In the genomic region with DNA sequence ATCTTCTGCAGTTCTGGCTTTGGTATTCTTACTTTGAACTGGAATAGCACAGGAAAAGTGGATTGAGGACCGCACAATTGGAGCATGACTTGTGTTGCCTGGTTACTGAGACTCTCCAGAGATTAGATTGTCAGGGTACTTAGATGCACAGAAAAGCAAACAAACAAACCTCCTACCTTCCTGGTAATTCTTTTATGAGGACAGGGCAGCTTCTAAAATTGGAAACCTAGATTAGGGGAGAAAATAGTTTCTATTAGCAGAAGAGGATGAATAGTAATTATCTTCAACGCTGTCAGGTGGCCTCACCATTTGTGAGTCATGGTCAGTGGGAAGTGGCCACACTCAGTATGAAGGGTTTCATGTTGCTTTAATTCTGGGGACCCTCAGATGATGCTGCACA, we compare ENCODE assay signal across 16 cellular contexts.
A peak's percentile ranks its signal among the peaks of the same experiment; 100 is the strongest.
DNase-seq lines count a peak whose midpoint lies in the region; ATAC-seq, FAIRE-seq and TF ChIP-seq lines count a peak whose summit lies in the region.
"Had no signal": no experiment of that assay in that cellular context is flagged by ENCODE, and none has a peak within 500 bp of the region (broad histone marks: within the 10 kb centered on the region; RNA-seq: fewer than 3 reads in every experiment).

No MANE protein-coding gene starts in this region.

- WGBS in esophagus muscularis mucosa = 75% methylated on average over 2 of the region's 2 CpGs
- WGBS in pancreas, 2 donors = 36 to 55% methylated on average over 2 of the region's 2 CpGs

- H3K36me3 ChIP-seq in HEK293 (ENCODE audit: control insufficient read depth in 2 of 2, insufficient read depth in 1 of 2, low read length in 2 of 2) (no peaks in the 10 kb centered on the region), esophagus muscularis mucosa (no peaks in the 10 kb centered on the region), pancreas (no peaks in the 10 kb centered on the region)
- H3K36me3 ChIP-seq: gastroesophageal sphincter, MG63, suprapubic skin had no signal

- no peak for TF ChIP-seq EP300 in esophagus muscularis mucosa (IDR thresholded peaks at IDR 0.05)

- H3K4me1 ChIP-seq in HEK293 (ENCODE audit: control insufficient read depth, insufficient read depth, low read length) (peaks cover 13% of the 10 kb centered on the region), esophagus muscularis mucosa (peaks cover 9 to 17% (median 14%) of the 10 kb centered on the region in 4 donors), pancreas (no peaks in the 10 kb centered on the region)
- H3K4me1 ChIP-seq: suprapubic skin had no signal

- no peak for TF ChIP-seq POLR2A in esophagus muscularis mucosa (IDR thresholded peaks at IDR 0.05; ENCODE audit: low read depth)

- peak; percentile 35 for DNase-seq in NCI-H2196 (lab: John Stamatoyannopoulos, UW; ENCODE audit: unreplicated experiment)
- DNase-seq in esophagus muscularis mucosa (ENCODE audit: extremely low spot score) = peak; percentile 47
- DNase-seq in pancreas = no peak
- no peak for DNase-seq in HuH-7.5 (ENCODE audit: low spot score)
- DNase-seq in LoVo (ENCODE audit: low spot score) = no peak
- DNase-seq in GM03348 (ENCODE audit: low spot score) = no peak
- DNase-seq: activated CD4-positive, alpha-beta T cell treated with anti-CD3 and anti-CD28 coated beads for 4 hours; cerebellar nuclear complex; MG63; NK-92 treated with Interleukin-12 subunit alpha and Interleukin-12 subunit beta, amount 100 ng/mL, for 24 hours; posterior cingulate gyrus had no signal

- POLR2A ChIA-PET in HEK293 (lab: Yijun Ruan, JAX) = no interaction called here

- H3K9me3 ChIP-seq in HEK293 (ENCODE audit: control insufficient read depth, insufficient read depth, low read depth, low read length) (no peaks in the 10 kb centered on the region), esophagus muscularis mucosa (no peaks in the 10 kb centered on the region), pancreas (no peaks in the 10 kb centered on the region)
- H3K9me3 ChIP-seq: gastroesophageal sphincter, MG63, suprapubic skin had no signal

- intact Hi-C loops in esophagus muscularis mucosa (cut with DNase I) = no loop called here
- intact Hi-C loops in pancreas (cut with DNase I) = no loop called here

- TF ChIP-seq CTCF in HEK293 (tag by site-specific recombination; IDR thresholded peaks at IDR 0.05) = no peak
- no peak for TF ChIP-seq CTCF in esophagus muscularis mucosa (IDR thresholded peaks at IDR 0.05)
- no peak for TF ChIP-seq CTCF in pancreas (IDR thresholded peaks at IDR 0.05)

- H3K4me3 ChIP-seq in HEK293 (ENCODE audit: low read depth, low read length) (no peak overlapping the region), esophagus muscularis mucosa (no peak overlapping the region), pancreas (no peak overlapping the region)
- H3K4me3 ChIP-seq: gastroesophageal sphincter, MG63, suprapubic skin had no signal

- FAIRE-seq in pancreas (lab: Jason Lieb, UNC) = no peak
- FAIRE-seq: GM12892 had no signal

- H3K27me3 ChIP-seq in esophagus muscularis mucosa (no peaks in the 10 kb centered on the region), pancreas (no peaks in the 10 kb centered on the region)
- H3K27me3 ChIP-seq: gastroesophageal sphincter, MG63, suprapubic skin had no signal

- H3K27ac ChIP-seq in HEK293 (ENCODE audit: extremely low read depth, low read depth, low read length) = no peak overlapping the region
- no peak overlapping the region for H3K27ac ChIP-seq in esophagus muscularis mucosa (replicated peaks in 1 of 4)
- H3K27ac ChIP-seq in pancreas = no peak overlapping the region
- H3K27ac ChIP-seq: gastroesophageal sphincter, suprapubic skin had no signal

- CTCF ChIA-PET in HEK293 (lab: Yijun Ruan, JAX) = no interaction called here

- peak in 3 of 4 donors; percentile 63 to 74 (median 67) for ATAC-seq in pancreas
- no peak for ATAC-seq in GM21423 (IDR thresholded peaks at IDR 0.05; ENCODE audit: unreplicated experiment)
- ATAC-seq: gastroesophageal sphincter had no signal

TF ChIP-seq in HEK293, 187 proteins besides CTCF, POLR2A, EP300 and RAD21 (continues in another document):
- TF ChIP-seq ZEB2 (tag by site-specific recombination; IDR thresholded peaks at IDR 0.05) = no peak
- TF ChIP-seq ZNF121 (tag by site-specific recombination; IDR thresholded peaks at IDR 0.05) = no peak
- peak; percentile 63 for TF ChIP-seq FEZF1 (tag by site-specific recombination; IDR thresholded peaks at IDR 0.05)
- TF ChIP-seq TRIM28 (IDR thresholded peaks at IDR 0.05; ENCODE audit: borderline replicate concordance, low read length) = peak; percentile 31; the same call in 1 of the 2 replicates
- no peak for TF ChIP-seq YY2 (tag by site-specific recombination; IDR thresholded peaks at IDR 0.05)
- TF ChIP-seq ZNF426 (tag by site-specific recombination; IDR thresholded peaks at IDR 0.05) = no peak
- TF ChIP-seq, protein P1, sequence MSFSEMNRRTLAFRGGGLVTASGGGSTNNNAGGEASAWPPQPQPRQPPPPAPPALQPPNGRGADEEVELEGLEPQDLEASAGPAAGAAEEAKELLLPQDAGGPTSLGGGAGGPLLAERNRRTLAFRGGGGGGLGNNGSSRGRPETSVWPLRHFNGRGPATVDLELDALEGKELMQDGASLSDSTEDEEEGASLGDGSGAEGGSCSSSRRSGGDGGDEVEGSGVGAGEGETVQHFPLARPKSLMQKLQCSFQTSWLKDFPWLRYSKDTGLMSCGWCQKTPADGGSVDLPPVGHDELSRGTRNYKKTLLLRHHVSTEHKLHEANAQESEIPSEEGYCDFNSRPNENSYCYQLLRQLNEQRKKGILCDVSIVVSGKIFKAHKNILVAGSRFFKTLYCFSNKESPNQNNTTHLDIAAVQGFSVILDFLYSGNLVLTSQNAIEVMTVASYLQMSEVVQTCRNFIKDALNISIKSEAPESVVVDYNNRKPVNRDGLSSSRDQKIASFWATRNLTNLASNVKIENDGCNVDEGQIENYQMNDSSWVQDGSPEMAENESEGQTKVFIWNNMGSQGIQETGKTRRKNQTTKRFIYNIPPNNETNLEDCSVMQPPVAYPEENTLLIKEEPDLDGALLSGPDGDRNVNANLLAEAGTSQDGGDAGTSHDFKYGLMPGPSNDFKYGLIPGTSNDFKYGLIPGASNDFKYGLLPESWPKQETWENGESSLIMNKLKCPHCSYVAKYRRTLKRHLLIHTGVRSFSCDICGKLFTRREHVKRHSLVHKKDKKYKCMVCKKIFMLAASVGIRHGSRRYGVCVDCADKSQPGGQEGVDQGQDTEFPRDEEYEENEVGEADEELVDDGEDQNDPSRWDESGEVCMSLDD (tag by site-specific recombination; IDR thresholded peaks at IDR 0.05) = no peak
- TF ChIP-seq, protein P2, sequence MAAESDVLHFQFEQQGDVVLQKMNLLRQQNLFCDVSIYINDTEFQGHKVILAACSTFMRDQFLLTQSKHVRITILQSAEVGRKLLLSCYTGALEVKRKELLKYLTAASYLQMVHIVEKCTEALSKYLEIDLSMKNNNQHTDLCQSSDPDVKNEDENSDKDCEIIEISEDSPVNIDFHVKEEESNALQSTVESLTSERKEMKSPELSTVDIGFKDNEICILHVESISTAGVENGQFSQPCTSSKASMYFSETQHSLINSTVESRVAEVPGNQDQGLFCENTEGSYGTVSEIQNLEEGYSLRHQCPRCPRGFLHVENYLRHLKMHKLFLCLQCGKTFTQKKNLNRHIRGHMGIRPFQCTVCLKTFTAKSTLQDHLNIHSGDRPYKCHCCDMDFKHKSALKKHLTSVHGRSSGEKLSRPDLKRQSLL (tag by site-specific recombination; IDR thresholded peaks at IDR 0.05) = no peak
- TF ChIP-seq ZBTB17 (tag by site-specific recombination; IDR thresholded peaks at IDR 0.05) = peak; percentile 39; the same call in 1 of the 2 replicates
- TF ChIP-seq SP7 (tag by site-specific recombination; IDR thresholded peaks at IDR 0.05) = peak; percentile 72
- TF ChIP-seq, protein P3, sequence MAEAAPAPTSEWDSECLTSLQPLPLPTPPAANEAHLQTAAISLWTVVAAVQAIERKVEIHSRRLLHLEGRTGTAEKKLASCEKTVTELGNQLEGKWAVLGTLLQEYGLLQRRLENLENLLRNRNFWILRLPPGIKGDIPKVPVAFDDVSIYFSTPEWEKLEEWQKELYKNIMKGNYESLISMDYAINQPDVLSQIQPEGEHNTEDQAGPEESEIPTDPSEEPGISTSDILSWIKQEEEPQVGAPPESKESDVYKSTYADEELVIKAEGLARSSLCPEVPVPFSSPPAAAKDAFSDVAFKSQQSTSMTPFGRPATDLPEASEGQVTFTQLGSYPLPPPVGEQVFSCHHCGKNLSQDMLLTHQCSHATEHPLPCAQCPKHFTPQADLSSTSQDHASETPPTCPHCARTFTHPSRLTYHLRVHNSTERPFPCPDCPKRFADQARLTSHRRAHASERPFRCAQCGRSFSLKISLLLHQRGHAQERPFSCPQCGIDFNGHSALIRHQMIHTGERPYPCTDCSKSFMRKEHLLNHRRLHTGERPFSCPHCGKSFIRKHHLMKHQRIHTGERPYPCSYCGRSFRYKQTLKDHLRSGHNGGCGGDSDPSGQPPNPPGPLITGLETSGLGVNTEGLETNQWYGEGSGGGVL (tag by site-specific recombination; IDR thresholded peaks at IDR 0.05) = no peak
- TF ChIP-seq, protein P4, sequence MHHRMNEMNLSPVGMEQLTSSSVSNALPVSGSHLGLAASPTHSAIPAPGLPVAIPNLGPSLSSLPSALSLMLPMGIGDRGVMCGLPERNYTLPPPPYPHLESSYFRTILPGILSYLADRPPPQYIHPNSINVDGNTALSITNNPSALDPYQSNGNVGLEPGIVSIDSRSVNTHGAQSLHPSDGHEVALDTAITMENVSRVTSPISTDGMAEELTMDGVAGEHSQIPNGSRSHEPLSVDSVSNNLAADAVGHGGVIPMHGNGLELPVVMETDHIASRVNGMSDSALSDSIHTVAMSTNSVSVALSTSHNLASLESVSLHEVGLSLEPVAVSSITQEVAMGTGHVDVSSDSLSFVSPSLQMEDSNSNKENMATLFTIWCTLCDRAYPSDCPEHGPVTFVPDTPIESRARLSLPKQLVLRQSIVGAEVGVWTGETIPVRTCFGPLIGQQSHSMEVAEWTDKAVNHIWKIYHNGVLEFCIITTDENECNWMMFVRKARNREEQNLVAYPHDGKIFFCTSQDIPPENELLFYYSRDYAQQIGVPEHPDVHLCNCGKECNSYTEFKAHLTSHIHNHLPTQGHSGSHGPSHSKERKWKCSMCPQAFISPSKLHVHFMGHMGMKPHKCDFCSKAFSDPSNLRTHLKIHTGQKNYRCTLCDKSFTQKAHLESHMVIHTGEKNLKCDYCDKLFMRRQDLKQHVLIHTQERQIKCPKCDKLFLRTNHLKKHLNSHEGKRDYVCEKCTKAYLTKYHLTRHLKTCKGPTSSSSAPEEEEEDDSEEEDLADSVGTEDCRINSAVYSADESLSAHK (tag by site-specific recombination; IDR thresholded peaks at IDR 0.05) = peak; percentile 97
- TF ChIP-seq OSR2 (tag by site-specific recombination; IDR thresholded peaks at IDR 0.05) = peak; percentile 78
- no peak for TF ChIP-seq ZNF350 (tag by site-specific recombination; IDR thresholded peaks at IDR 0.05)
- no peak for TF ChIP-seq ZXDB (tag by site-specific recombination; IDR thresholded peaks at IDR 0.05)
- peak; percentile 71 for TF ChIP-seq ZFHX2 (tag by site-specific recombination; conservative IDR thresholded peaks at IDR 0.05)

Comparison
In these comparisons a context has a peak if more than half of its experiments do, and no peak if none do; other contexts are left out.
1. DNase-seq: peak in NCI-H2196 (single experiment) and esophagus muscularis mucosa (single experiment); none in pancreas (0 of 6), HuH-7.5 (single experiment), LoVo (single experiment) and GM03348 (single experiment).